ENCODE assay signal across 7 cellular contexts in genomic region chr22:21951931-21952465, GRCh38. TPM values are rescaled to one million over a fixed set of nuclear protein-coding genes. Genes with fewer than 3 reads are reported as not detected.
DNase-seq lines count a peak whose midpoint lies in the region; ATAC-seq and TF ChIP-seq lines count a peak whose summit lies in the region.

No MANE protein-coding gene starts in this region.

- H3K4me3 ChIP-seq in hepatocyte = peak overlapping the region; percentile 47

- no peaks in the 10 kb centered on the region for H3K9me2 ChIP-seq in hepatocyte (replicated peaks; ENCODE audit: insufficient read depth)

- peak overlapping the region; percentile 99 for H3K4me2 ChIP-seq in hepatocyte

- TF ChIP-seq CTCF in hepatocyte (IDR thresholded peaks at IDR 0.05; ENCODE audit: poor library complexity) = no peak

- POLR2A ChIA-PET in activated naive CD8-positive, alpha-beta T cell treated with anti-CD3 and anti-CD28 coated beads, Interleukin-2, amount 10 ng/mL, durations not matched to agents 7 days and 5 days (lab: Charles Lee) = interaction anchor here (0.6 to 1.4 kb wide), 5 partner anchors 10 to 85 kb away, joined by 3 to 8 read pairs (median 3); partner anchors contain the start of gene MAPK1

- peak; percentile 8 for ATAC-seq in activated naive CD8-positive, alpha-beta T cell treated with anti-CD3 and anti-CD28 coated beads, Interleukin-2, amount 10 ng/mL, durations not matched to agents 7 days and 5 days (ENCODE audit: low read depth)
- ATAC-seq in sciatic nerve (peak; percentile 43), GM18498 (IDR thresholded peaks at IDR 0.05; ENCODE audit: unreplicated experiment) (no peak), GM18517 (IDR thresholded peaks at IDR 0.05; ENCODE audit: unreplicated experiment) (no peak)

- no peaks in the 10 kb centered on the region for H3K27me3 Mint-ChIP-seq in activated naive CD8-positive, alpha-beta T cell treated with anti-CD3 and anti-CD28 coated beads, Interleukin-2, amount 10 ng/mL, durations not matched to agents 7 days and 5 days

- peaks cover 4% of the 10 kb centered on the region for H4K20me1 ChIP-seq in hepatocyte (ENCODE audit: insufficient read depth, poor library complexity, severe bottlenecking)

- 17% methylated on average over 25 of the region's 29 CpGs for WGBS in hepatocyte (ENCODE audit: low lambda C conversion rate, missing lambda C conversion rate)

- H3K4me3 Mint-ChIP-seq in activated naive CD8-positive, alpha-beta T cell treated with anti-CD3 and anti-CD28 coated beads, Interleukin-2, amount 10 ng/mL, durations not matched to agents 7 days and 5 days = peak overlapping the region; percentile 90

- H3K79me2 ChIP-seq in hepatocyte = peaks cover 16% of the 10 kb centered on the region

- no peaks in the 10 kb centered on the region for H3K9me3 Mint-ChIP-seq in activated naive CD8-positive, alpha-beta T cell treated with anti-CD3 and anti-CD28 coated beads, Interleukin-2, amount 10 ng/mL, durations not matched to agents 7 days and 5 days

- peaks cover 3% of the 10 kb centered on the region for H3K36me3 Mint-ChIP-seq in activated naive CD8-positive, alpha-beta T cell treated with anti-CD3 and anti-CD28 coated beads, Interleukin-2, amount 10 ng/mL, durations not matched to agents 7 days and 5 days

- H2AFZ ChIP-seq in hepatocyte = peak overlapping the region; percentile 75

- H3K4me1 ChIP-seq in hepatocyte (ENCODE audit: insufficient read depth) = peaks cover 12% of the 10 kb centered on the region

- H3K4me1 Mint-ChIP-seq in activated naive CD8-positive, alpha-beta T cell treated with anti-CD3 and anti-CD28 coated beads, Interleukin-2, amount 10 ng/mL, durations not matched to agents 7 days and 5 days = peaks cover 6% of the 10 kb centered on the region

- no peaks in the 10 kb centered on the region for H3K36me3 ChIP-seq in hepatocyte (replicated peaks; ENCODE audit: insufficient read depth, low read depth)

- intact Hi-C loops in sciatic nerve (cut with DNase I) = loop anchor here (5.0 kb wide), 1 partner anchor 240 kb away; no protein-coding TSS in a partner anchor

- H3K27me3 ChIP-seq in hepatocyte = no peaks in the 10 kb centered on the region

- H3K9me3 ChIP-seq in hepatocyte (ENCODE audit: low read depth) = no peaks in the 10 kb centered on the region

- H3K27ac Mint-ChIP-seq in activated naive CD8-positive, alpha-beta T cell treated with anti-CD3 and anti-CD28 coated beads, Interleukin-2, amount 10 ng/mL, durations not matched to agents 7 days and 5 days = peak overlapping the region; percentile 63

- DNase-seq in GM19238 (ENCODE audit: insufficient read length, low spot score) = peak; percentile 32
- peak; percentile 41 for DNase-seq in NCI-H510A (lab: John Stamatoyannopoulos, UW)
- DNase-seq in activated naive CD8-positive, alpha-beta T cell treated with anti-CD3 and anti-CD28 coated beads, Interleukin-2, amount 10 ng/mL, durations not matched to agents 7 days and 5 days = peak; percentile 61
- DNase-seq in hepatocyte (ENCODE audit: low spot score) = peak; percentile 68
- peak; percentile 68 for DNase-seq in sciatic nerve (ENCODE audit: low spot score)

- no peak overlapping the region for H3K27ac ChIP-seq in hepatocyte

RNA-seq across cellular contexts. Expression of gene PPM1F, which starts 0.7 kb away (rescaled TPM):
- total RNA-seq in activated naive CD8-positive, alpha-beta T cell treated with anti-CD3 and anti-CD28 coated beads, Interleukin-2, amount 10 ng/mL, durations not matched to agents 7 days and 5 days = 10 to 100 TPM; 19.5 to 21.6 TPM
- total RNA-seq in hepatocyte (13.7 and 17.8 TPM in 2 replicates), sciatic nerve (95.5 TPM)
- polyA plus RNA-seq in hepatocyte = 14.7 and 16.1 TPM in 2 replicates

RNA-seq across cellular contexts. Expression of gene TOP3B, which starts 30.6 kb away (rescaled TPM):
- 10 to 100 TPM; 45.6 to 56.6 TPM for total RNA-seq in activated naive CD8-positive, alpha-beta T cell treated with anti-CD3 and anti-CD28 coated beads, Interleukin-2, amount 10 ng/mL, durations not matched to agents 7 days and 5 days
- total RNA-seq in hepatocyte (23.5 and 26.6 TPM in 2 replicates), sciatic nerve (37.0 TPM)
- polyA plus RNA-seq in hepatocyte = 30.8 and 45.6 TPM in 2 replicates

Comparison
In these comparisons a context has a peak if more than half of its experiments do, and no peak if none do; other contexts are left out.
1. ATAC-seq: peak in activated naive CD8-positive, alpha-beta T cell treated with anti-CD3 and anti-CD28 coated beads, Interleukin-2, amount 10 ng/mL, durations not matched to agents 7 days and 5 days (single experiment) and sciatic nerve (single experiment); none in GM18498 (single experiment) and GM18517 (single experiment).
2. Peak in every context shown above with its lines, with median percentiles within 50 percentile points of each other: DNase-seq.